8 cellular contexts compared by ENCODE assay signal in genomic region chr22:31943206-31943975, GRCh38. TPM values are rescaled to one million over a fixed set of nuclear protein-coding genes. Genes with fewer than 3 reads are reported as not detected.
DNase-seq lines count a peak whose midpoint lies in the region; ATAC-seq and TF ChIP-seq lines count a peak whose summit lies in the region.

No MANE protein-coding gene starts in this region.

- H2AFZ ChIP-seq in hepatocyte, result peak overlapping the region; percentile 73

- intact Hi-C loops in spleen (cut with DNase I; ENCODE audit: low total_unique reads), result no loop called here

- peak overlapping the region; percentile 51 for H3K4me3 ChIP-seq in hepatocyte
- peak overlapping the region; percentile 62 to 96 (median 79) for H3K4me3 ChIP-seq in spleen

- H3K27ac Mint-ChIP-seq in WTC11, result peak overlapping the region; percentile 82

- 43% methylated on average over 15 of the region's 15 CpGs for WGBS in hepatocyte (ENCODE audit: low lambda C conversion rate, missing lambda C conversion rate)
- WGBS in spleen, 5 donors, result 37 to 68% (median 44%) methylated on average over 7 to 15 of the region's 15 CpGs

- H3K9me2 ChIP-seq in hepatocyte (replicated peaks; ENCODE audit: insufficient read depth), result no peaks in the 10 kb centered on the region

- H3K9me3 ChIP-seq in hepatocyte (ENCODE audit: low read depth), result no peaks in the 10 kb centered on the region
- no peaks in the 10 kb centered on the region for H3K9me3 ChIP-seq in spleen

- H3K4me2 ChIP-seq in hepatocyte, result peak overlapping the region; percentile 83

- peak; percentile 3 for ATAC-seq in GM21717 (IDR thresholded peaks at IDR 0.05; ENCODE audit: unreplicated experiment)
- no peak for ATAC-seq in WTC11
- ATAC-seq in GM21515 (IDR thresholded peaks at IDR 0.05; ENCODE audit: unreplicated experiment), result no peak
- ATAC-seq in GM21737 (IDR thresholded peaks at IDR 0.05; ENCODE audit: unreplicated experiment), result no peak

- H3K9me3 Mint-ChIP-seq in WTC11, result no peaks in the 10 kb centered on the region

- H3K36me3 ChIP-seq in hepatocyte (replicated peaks; ENCODE audit: insufficient read depth, low read depth) (no peaks in the 10 kb centered on the region), spleen (peaks cover 0 to 12% (median 2%) of the 10 kb centered on the region in 6 donors)

- H3K4me3 Mint-ChIP-seq in WTC11, result peak overlapping the region; percentile 76

- POLR2A ChIA-PET in WTC11 (lab: Charles Lee), result interaction anchor here (0.7 to 1.6 kb wide), 4 partner anchors 13 to 86 kb away, joined by 3 to 5 read pairs (median 4); no protein-coding TSS in a partner anchor

- no peak for DNase-seq in WTC11 (ENCODE audit: low spot score)
- no peak for DNase-seq in hepatocyte (ENCODE audit: low spot score)
- DNase-seq in spleen, result peak; percentile 74
- no peak for DNase-seq in NCI-H1105 (lab: John Stamatoyannopoulos, UW)
- DNase-seq in GOT3 (lab: John Stamatoyannopoulos, UW), result no peak

- CTCF ChIA-PET in WTC11 (lab: Charles Lee), result interaction anchor here (2.0 kb wide), 1 partner anchor 27 kb away, joined by 19 read pairs; no protein-coding TSS in a partner anchor

- H4K20me1 ChIP-seq in hepatocyte (ENCODE audit: insufficient read depth, poor library complexity, severe bottlenecking), result peaks cover 14% of the 10 kb centered on the region

- peaks cover 10% of the 10 kb centered on the region for H3K27me3 Mint-ChIP-seq in WTC11 (ENCODE audit: low read depth)

- H3K4me1 ChIP-seq in hepatocyte (ENCODE audit: insufficient read depth) (peaks cover 11% of the 10 kb centered on the region), spleen (peaks cover 0 to 52% (median 41%) of the 10 kb centered on the region in 6 donors)

- TF ChIP-seq CTCF in WTC11 (IDR thresholded peaks at IDR 0.05) (no peak), hepatocyte (IDR thresholded peaks at IDR 0.05; ENCODE audit: poor library complexity) (no peak), spleen (IDR thresholded peaks at IDR 0.05 in 8 of 11, conservative IDR thresholded peaks at IDR 0.05 in 3 of 11) (no peak)

- H3K27ac ChIP-seq in hepatocyte (peak overlapping the region; percentile 98), spleen (peak overlapping the region; percentile 91 to 99 (median 96))

- H3K4me1 Mint-ChIP-seq in WTC11, result peaks cover 13% of the 10 kb centered on the region

- H3K27me3 ChIP-seq in hepatocyte, result no peaks in the 10 kb centered on the region
- no peaks in the 10 kb centered on the region for H3K27me3 ChIP-seq in spleen (replicated peaks in 1 of 7)

- TF ChIP-seq POLR2A in spleen (IDR thresholded peaks at IDR 0.05), result no peak

- H3K36me3 Mint-ChIP-seq in WTC11, result peaks cover 11% of the 10 kb centered on the region

- H3K79me2 ChIP-seq in hepatocyte, result peaks cover 36% of the 10 kb centered on the region

TF ChIP-seq in WTC11, 78 proteins besides CTCF, POLR2A, EP300 and RAD21:
- TF ChIP-seq NFE2L1 (CRISPR knock-in tag; IDR thresholded peaks at IDR 0.05) (peak; percentile 34; the same call in 1 of the 2 replicates), ERG (CRISPR knock-in tag; IDR thresholded peaks at IDR 0.05) (no peak), GRHL2 (CRISPR knock-in tag; IDR thresholded peaks at IDR 0.05; ENCODE audit: insufficient replicate concordance, severe bottlenecking) (no peak), ZNF396 (CRISPR knock-in tag; IDR thresholded peaks at IDR 0.05; ENCODE audit: borderline replicate concordance) (no peak), ELF4 (CRISPR knock-in tag; IDR thresholded peaks at IDR 0.05; ENCODE audit: low read depth) (no peak), ATF3 (CRISPR knock-in tag; conservative IDR thresholded peaks at IDR 0.05) (no peak), USF2 (CRISPR knock-in tag; IDR thresholded peaks at IDR 0.05) (no peak), ETV6 (CRISPR knock-in tag; IDR thresholded peaks at IDR 0.05) (peak; percentile 47; the same call in 1 of the 2 replicates), SP1 (CRISPR knock-in tag; conservative IDR thresholded peaks at IDR 0.05) (no peak), ZNF263 (CRISPR knock-in tag; IDR thresholded peaks at IDR 0.05; ENCODE audit: low read depth) (no peak), CREB1 (CRISPR knock-in tag; IDR thresholded peaks at IDR 0.05) (no peak), TEAD1 (CRISPR knock-in tag; IDR thresholded peaks at IDR 0.05) (0 out of 2 replicates have a peak, but pooled peaks have one; percentile 7), GTF2I (CRISPR knock-in tag; conservative IDR thresholded peaks at IDR 0.05) (0 out of 2 replicates have a peak, but pooled peaks have one; percentile 13)

RNA-seq across cellular contexts. Expression of gene YWHAH, which starts 0.9 kb away (rescaled TPM):
- total RNA-seq in WTC11 (2021) (190 to 205 TPM (median 203 TPM) in 3 replicates), hepatocyte (80.7 and 87.0 TPM in 2 replicates), spleen (100 to 1,000 TPM in 3 of 7 donors, 10 to 100 TPM in 4; 77.3 to 130 (median 95.3) TPM)
- polyA plus RNA-seq in hepatocyte (122 and 135 TPM in 2 replicates), spleen (10 to 100 TPM; 34.2 to 62.8 (median 57.1) TPM)
